Comparison of ENCODE assay signal across 22 cellular contexts in genomic region chr14:61864329-61864898, GRCh38.
"Had no signal": no experiment of that assay in that cellular context is flagged by ENCODE, and none has a peak within 500 bp of the region (broad histone marks: within the 10 kb centered on the region; RNA-seq: fewer than 3 reads in every experiment).

No MANE protein-coding gene starts in this region.

- H3K27me3 ChIP-seq: colonic mucosa, hepatocyte, left lung, sigmoid colon, stomach had no signal

- H3K4me3 Mint-ChIP-seq: naive B cell, nephron had no signal

- H3K27ac ChIP-seq: colonic mucosa, foreskin keratinocyte, hepatocyte, left lung, parathyroid adenoma, prostate gland, sigmoid colon, skin epidermis, stomach had no signal

- DNase-seq: colonic mucosa; dermis blood vessel endothelial cell; erythroblast; foreskin keratinocyte; head of caudate nucleus; kidney glomerular epithelial cell; mesendoderm; naive B cell; retina; sigmoid colon; stimulated activated CD4-positive, alpha-beta T cell treated with anti-CD3 and anti-CD28 coated beads, Interleukin-2, amount 100 ng/mL, for 24 hours; stimulated activated CD4-positive, alpha-beta T cell treated with anti-CD3 and anti-CD28 coated beads, Interleukin-4, amount 100 ng/mL, for 4 hours; stimulated activated naive CD4-positive, alpha-beta T cell; stomach; substantia nigra; trophoblast cell had no signal

- H3K4me3 ChIP-seq: colonic mucosa, hepatocyte, left lung, prostate gland, sigmoid colon, skin epidermis, stomach had no signal

- H3K27me3 Mint-ChIP-seq: naive B cell had no signal

- H3K36me3 ChIP-seq: colonic mucosa, left lung, prostate gland, sigmoid colon, stomach had no signal

- H3K27ac Mint-ChIP-seq: nephron had no signal

- H3K9ac ChIP-seq: parathyroid adenoma had no signal

- H3K4me1 ChIP-seq: colonic mucosa, foreskin keratinocyte, left lung, parathyroid adenoma, prostate gland, sigmoid colon, stomach had no signal

- H3K9me3 ChIP-seq: colonic mucosa, left lung, prostate gland, sigmoid colon, stomach had no signal

- ATAC-seq: foreskin keratinocyte, left lung had no signal

- H3K4me1 Mint-ChIP-seq: nephron had no signal
